8 cellular contexts compared by ENCODE assay signal in the genomic region with DNA sequence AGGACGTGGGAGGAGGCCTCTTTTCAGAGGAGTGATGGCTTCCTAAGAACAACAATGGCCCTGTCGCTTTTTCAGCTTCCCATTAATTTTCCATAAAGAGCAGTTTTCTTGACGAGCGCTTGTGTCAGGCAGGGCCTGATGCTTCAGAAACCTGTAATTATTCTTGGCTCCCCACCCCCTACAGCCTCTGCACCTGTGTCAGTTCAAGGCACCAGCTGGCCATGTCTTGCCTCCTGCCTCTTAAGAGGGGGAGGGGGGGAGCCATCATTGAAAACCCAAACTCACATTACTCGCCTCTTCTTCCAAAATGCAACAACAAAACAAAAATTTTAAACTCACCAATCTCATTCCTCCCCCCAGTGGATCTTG. TPM values are rescaled to one million over a fixed set of nuclear protein-coding genes. Genes with fewer than 3 reads are reported as not detected.
DNase-seq lines count a peak whose midpoint lies in the region; ATAC-seq and TF ChIP-seq lines count a peak whose summit lies in the region.

No MANE protein-coding gene starts in this region.

- H3K36me3 ChIP-seq in A673 (ENCODE audit: insufficient read depth, low read length, poor library complexity, severe bottlenecking), result no peaks in the 10 kb centered on the region
- no peaks in the 10 kb centered on the region for H3K36me3 ChIP-seq in naive thymus-derived CD4-positive, alpha-beta T cell (ENCODE audit: control insufficient read depth in 2 of 3, insufficient read depth in 3 of 3, low read length in 3 of 3)

- peaks cover 5 to 61% (median 43%) of the 10 kb centered on the region in 5 donors for H3K36me3 Mint-ChIP-seq in naive thymus-derived CD4-positive, alpha-beta T cell

- no peaks in the 10 kb centered on the region for H3K9me3 ChIP-seq in A673 (ENCODE audit: low read depth, low read length, poor library complexity, severe bottlenecking)
- H3K9me3 ChIP-seq in naive thymus-derived CD4-positive, alpha-beta T cell (ENCODE audit: control insufficient read depth in 2 of 3, low read length in 3 of 3), result no peaks in the 10 kb centered on the region

- H3K4me3 Mint-ChIP-seq in naive thymus-derived CD4-positive, alpha-beta T cell, result peak overlapping the region in 6 of 10 donors; percentile 2 to 76 (median 66)

- H3K4me1 ChIP-seq in A673 (ENCODE audit: insufficient read depth, low read length, poor library complexity, severe bottlenecking), result peaks cover 67% of the 10 kb centered on the region
- peaks cover 0 to 37% of the 10 kb centered on the region in 2 donors for H3K4me1 ChIP-seq in naive thymus-derived CD4-positive, alpha-beta T cell (ENCODE audit: control insufficient read depth in 2 of 2, insufficient read depth in 2 of 2, low read length in 2 of 2)

- H3K4me3 ChIP-seq in A673 (ENCODE audit: low read depth, low read length, poor library complexity, severe bottlenecking), result peak overlapping the region; percentile 15
- no peak overlapping the region for H3K4me3 ChIP-seq in naive thymus-derived CD4-positive, alpha-beta T cell (ENCODE audit: low read length)

- no peak for TF ChIP-seq CTCF in A673 (conservative IDR thresholded peaks at IDR 0.05; ENCODE audit: low read depth, low read length)
- TF ChIP-seq CTCF in GM13976 (IDR thresholded peaks at IDR 0.05; ENCODE audit: borderline replicate concordance, control extremely low read depth, extremely low read depth, insufficient read depth, missing control alignments), result no peak

- in situ Hi-C loops in GM13976 (cut with MboI; ENCODE audit: low sequenced_read_pairs, unreplicated experiment), result no loop called here

- H3K27ac Mint-ChIP-seq in naive thymus-derived CD4-positive, alpha-beta T cell, result peak overlapping the region in 6 of 9 donors; percentile 14 to 96 (median 84)

- H3K4me1 Mint-ChIP-seq in naive thymus-derived CD4-positive, alpha-beta T cell, result peaks cover 48 to 99% (median 89%) of the 10 kb centered on the region in 7 donors

- BruUV-seq in A673 (replicated peaks; lab: Mats Ljungman, UMichigan), result TSS peak; percentile 91

- H3K27ac ChIP-seq in A673 (ENCODE audit: low read depth, low read length, poor library complexity, severe bottlenecking) (peak overlapping the region; percentile 82), cingulate gyrus (ENCODE audit: low read depth, low read length) (peak overlapping the region; percentile 62)
- no peak overlapping the region for H3K27ac ChIP-seq in naive thymus-derived CD4-positive, alpha-beta T cell (ENCODE audit: low read depth, low read length)

- ATAC-seq in naive thymus-derived CD4-positive, alpha-beta T cell, result no peak
- no peak for ATAC-seq in HG03571 (IDR thresholded peaks at IDR 0.05; ENCODE audit: unreplicated experiment)

- no peak for DNase-seq in A673 (ENCODE audit: low spot score)
- DNase-seq in NCI-H187 treated with DMSO at 0.1 percent for 48 hours (lab: John Stamatoyannopoulos, UW), result peak; percentile 73
- DNase-seq in naive thymus-derived CD4-positive, alpha-beta T cell, result no peak
- DNase-seq in SIG-M5 treated with dmso at 0.1 percent for 504 hours (lab: John Stamatoyannopoulos, UW; ENCODE audit: unreplicated experiment), result no peak
- DNase-seq in hepatic stellate cell (ENCODE audit: low spot score), result no peak
- no peak for DNase-seq in GM13976 (ENCODE audit: low spot score)

- CTCF ChIA-PET in A673 (lab: Charles Lee), result no interaction called here
- CTCF ChIA-PET in naive thymus-derived CD4-positive, alpha-beta T cell (lab: Charles Lee), result no interaction called here

- H3K27me3 Mint-ChIP-seq in naive thymus-derived CD4-positive, alpha-beta T cell, result no peaks in the 10 kb centered on the region

- no peaks in the 10 kb centered on the region for H3K27me3 ChIP-seq in A673 (replicated peaks; ENCODE audit: insufficient read depth, low read depth, low read length, poor library complexity)
- no peaks in the 10 kb centered on the region for H3K27me3 ChIP-seq in naive thymus-derived CD4-positive, alpha-beta T cell (ENCODE audit: control insufficient read depth in 2 of 2, insufficient read depth in 2 of 2, low read length in 2 of 2)

- intact Hi-C loops in A673 (cut with micrococcal nuclease; ENCODE audit: unreplicated experiment), result no loop called here
- intact Hi-C loops in naive thymus-derived CD4-positive, alpha-beta T cell (cut with micrococcal nuclease), result loop anchor here (5.0 kb wide), 1 partner anchor 34 kb away; the partner anchor contains the start of gene KLF7 (in 2 of the 2)

- H3K9me3 Mint-ChIP-seq in naive thymus-derived CD4-positive, alpha-beta T cell, result peaks cover 0 to 4% (median 0%) of the 10 kb centered on the region in 11 donors

- POLR2A ChIA-PET in A673 (lab: Charles Lee; ENCODE audit: low non-redundant PET), result interaction anchor here (0.5 kb wide), 1 partner anchor 32 kb away, joined by 3 read pairs; the partner anchor contains the start of gene KLF7
- POLR2A ChIA-PET in naive thymus-derived CD4-positive, alpha-beta T cell (lab: Charles Lee), result interaction anchor here (1.1 to 7.6 kb wide), 5 partner anchors 9 to 59 kb away, joined by 3 to 50 read pairs (median 6); partner anchors contain the start of gene KLF7

RNA-seq across cellular contexts. Expression of gene KLF7, which starts 32.3 kb away (rescaled TPM):
- 15.3 and 16.4 TPM in 2 replicates for total RNA-seq in A673 (2021)
- 10 to 100 TPM; 25.4 to 93.3 (median 78.0) TPM for total RNA-seq in naive thymus-derived CD4-positive, alpha-beta T cell
- 10 to 100 TPM; 18.7 to 23.1 TPM for polyA plus RNA-seq in naive thymus-derived CD4-positive, alpha-beta T cell
